In genomic region chr15:68637755-68638405, GRCh38 we compare ENCODE assay signal across 13 cellular contexts. TPM values are rescaled to one million over a fixed set of nuclear protein-coding genes. Genes with fewer than 3 reads are reported as not detected.
DNase-seq lines count a peak whose midpoint lies in the region; ATAC-seq, FAIRE-seq and TF ChIP-seq lines count a peak whose summit lies in the region.
"Had no signal": no experiment of that assay in that cellular context is flagged by ENCODE, and none has a peak within 500 bp of the region (broad histone marks: within the 10 kb centered on the region; RNA-seq: fewer than 3 reads in every experiment).

No MANE protein-coding gene starts in this region.

- H3K36me3 ChIP-seq in liver (ENCODE audit: control insufficient read depth in 4 of 4, insufficient read depth in 3 of 4, low read depth in 1 of 4, low read length in 3 of 4) (no peaks in the 10 kb centered on the region), HepG2 (replicated peaks in 1 of 2; ENCODE audit: control insufficient read depth in 1 of 2, insufficient read depth in 2 of 2, low read length in 2 of 2) (no peaks in the 10 kb centered on the region), aorta (ENCODE audit: control insufficient read depth in 1 of 2, insufficient read depth in 2 of 2, low read length in 1 of 2) (no peaks in the 10 kb centered on the region)

- H3K27ac ChIP-seq in liver (ENCODE audit: low read depth in 1 of 2, low read length in 2 of 2) (no peak overlapping the region), HepG2 (ENCODE audit: extremely low read length, insufficient read depth, low read length) (no peak overlapping the region), epithelial cell of prostate (peak overlapping the region; percentile 95), aorta (ENCODE audit: low read depth in 1 of 2, low read length in 2 of 2) (no peak overlapping the region)
- H3K27ac ChIP-seq: HL-60 had no signal

- H3K9me3 Mint-ChIP-seq in naive B cell = no peaks in the 10 kb centered on the region
- H3K9me3 Mint-ChIP-seq: activated T-cell treated with anti-CD3 and anti-CD28 coated beads, Interleukin-2, amount 50 U/mL, for 24 hours; naive thymus-derived CD4-positive, alpha-beta T cell had no signal

- H3K27me3 ChIP-seq in liver (ENCODE audit: control insufficient read depth in 4 of 4, insufficient read depth in 4 of 4, low read length in 3 of 4) = no peaks in the 10 kb centered on the region
- peaks cover 0 to 4% of the 10 kb centered on the region in 2 experiments; a peak in 2 of 5 replicates for H3K27me3 ChIP-seq in HepG2 (ENCODE audit: control insufficient read depth in 1 of 2, insufficient read depth in 2 of 2, low read length in 2 of 2)
- H3K27me3 ChIP-seq in aorta (ENCODE audit: control insufficient read depth in 1 of 2, insufficient read depth in 2 of 2, low read length in 1 of 2) = no peaks in the 10 kb centered on the region

- no peak overlapping the region for H2AFZ ChIP-seq in HepG2 (ENCODE audit: low read length)

- DNase-seq in HepG2 (ENCODE audit: low spot score) (no peak), epithelial cell of prostate (ENCODE audit: low read depth, low spot score) (no peak), naive B cell (no peak), aorta (peak; percentile 70 to 81), dermis blood vessel endothelial cell (no peak)
- no peak for DNase-seq in stimulated activated CD4-positive, alpha-beta T cell treated with anti-CD3 and anti-CD28 coated beads, Interleukin-4, amount 100 ng/mL, for 1 hour
- DNase-seq: activated T-cell treated with anti-CD3 and anti-CD28 coated beads, Interleukin-2, amount 50 U/mL, for 24 hours; naive thymus-derived CD4-positive, alpha-beta T cell; NCI-H2107 had no signal

- peak overlapping the region; percentile 1 to 95 (median 68) for H3K27ac Mint-ChIP-seq in naive B cell
- H3K27ac Mint-ChIP-seq: activated T-cell treated with anti-CD3 and anti-CD28 coated beads, Interleukin-2, amount 50 U/mL, for 24 hours; naive thymus-derived CD4-positive, alpha-beta T cell had no signal

- H3K4me2 ChIP-seq in HepG2 (ENCODE audit: low read depth, low read length) = no peak overlapping the region

- no peak for ATAC-seq in HepG2
- ATAC-seq in naive B cell (ENCODE audit: low read depth in 2 of 2) = no peak
- peak; percentile 71 for ATAC-seq in aorta (ENCODE audit: low FRiP score)
- ATAC-seq in GM19397 (IDR thresholded peaks at IDR 0.05; ENCODE audit: unreplicated experiment) = no peak
- ATAC-seq: HCT116; naive thymus-derived CD4-positive, alpha-beta T cell had no signal

- BruUV-seq in HepG2 (replicated peaks; lab: Mats Ljungman, UMichigan) = no TSS peak

- H3K9me3 ChIP-seq in liver (ENCODE audit: control insufficient read depth in 4 of 4, low read length in 3 of 4) (no peaks in the 10 kb centered on the region), HepG2 (ENCODE audit: low read length) (no peaks in the 10 kb centered on the region), aorta (ENCODE audit: control insufficient read depth, low read length) (no peaks in the 10 kb centered on the region)

- TF ChIP-seq RAD21 in liver (IDR thresholded peaks at IDR 0.05) (no peak), HepG2 (CRISPR knock-in tag; IDR thresholded peaks at IDR 0.05) (no peak)

- H3K4me3 Mint-ChIP-seq in naive B cell = peak overlapping the region in 2 of 8 donors; percentile 16 to 39
- H3K4me3 Mint-ChIP-seq: activated T-cell treated with anti-CD3 and anti-CD28 coated beads, Interleukin-2, amount 50 U/mL, for 24 hours; naive thymus-derived CD4-positive, alpha-beta T cell had no signal

- TF ChIP-seq CTCF in liver (IDR thresholded peaks at IDR 0.05; ENCODE audit: low read depth, low read length, missing input control) (no peak), HepG2 (CRISPR knock-in tag; IDR thresholded peaks at IDR 0.05) (no peak)

- no peaks in the 10 kb centered on the region for H3K79me2 ChIP-seq in HepG2 (ENCODE audit: insufficient read depth, low read length)

- POLR2A ChIA-PET in HepG2 (lab: Yijun Ruan, JAX) = no interaction called here

- H3K4me1 ChIP-seq in liver (ENCODE audit: control insufficient read depth in 4 of 4, insufficient read depth in 4 of 4, low read length in 3 of 4) (peaks cover 0 to 2% (median 0%) of the 10 kb centered on the region in 4 donors), HepG2 (ENCODE audit: insufficient read depth, low read length) (peaks cover 6% of the 10 kb centered on the region), aorta (ENCODE audit: control insufficient read depth in 1 of 2, insufficient read depth in 2 of 2, low read length in 2 of 2) (no peaks in the 10 kb centered on the region)

- WGBS in liver = 79% methylated on average over 5 of the region's 5 CpGs
- 27% methylated on average over 4 of the region's 5 CpGs for WGBS in HepG2 (ENCODE audit: low lambda C conversion rate)
- 10 to 16% methylated on average over 4 to 5 of the region's 5 CpGs for WGBS in aorta, 2 donors

- no peak for FAIRE-seq in HepG2 (lab: Jason Lieb, UNC)

- H3K4me3 ChIP-seq in liver (ENCODE audit: low read depth in 1 of 3, low read length in 3 of 3) (no peak overlapping the region), HepG2 (replicated peaks in 1 of 3; ENCODE audit: insufficient read depth in 1 of 3, low read depth in 2 of 3, low read length in 3 of 3) (no peak overlapping the region), aorta (ENCODE audit: low read length in 2 of 2) (no peak overlapping the region)

- H3K4me1 Mint-ChIP-seq in naive B cell = peaks cover 57 to 77% (median 71%) of the 10 kb centered on the region in 3 donors
- H3K4me1 Mint-ChIP-seq: naive thymus-derived CD4-positive, alpha-beta T cell had no signal

- no peaks in the 10 kb centered on the region for H3K27me3 Mint-ChIP-seq in naive B cell
- H3K27me3 Mint-ChIP-seq: activated T-cell treated with anti-CD3 and anti-CD28 coated beads, Interleukin-2, amount 50 U/mL, for 24 hours; naive thymus-derived CD4-positive, alpha-beta T cell had no signal

- CTCF ChIA-PET in HepG2 (lab: Yijun Ruan, JAX; ENCODE audit: low intra/inter-chr PET ratio, low total read pairs) = no interaction called here

- H3K36me3 Mint-ChIP-seq in naive B cell = no peaks in the 10 kb centered on the region
- H3K36me3 Mint-ChIP-seq: naive thymus-derived CD4-positive, alpha-beta T cell had no signal

- H3K9ac ChIP-seq in liver (ENCODE audit: low read depth in 1 of 2, low read length in 2 of 2) (no peak overlapping the region), HepG2 (ENCODE audit: insufficient read depth, low read depth, low read length) (no peak overlapping the region)

- H4K20me1 ChIP-seq in HepG2 (ENCODE audit: insufficient read depth, low read length) = no peaks in the 10 kb centered on the region

- intact Hi-C loops in HepG2 (cut with micrococcal nuclease; ENCODE audit: unreplicated experiment) (no loop called here), aorta (cut with DNase I) (no loop called here)

- in situ Hi-C loops in HepG2 (cut with HindIII; ENCODE audit: extremely low pct_ligation_motif_present, low pct_unique_long_range_greater_than_20kb) = no loop called here

- no peak for TF ChIP-seq POLR2A in HepG2 (IDR thresholded peaks at IDR 0.05; ENCODE audit: insufficient read depth in 1 of 2, low read depth in 2 of 2, low read length in 2 of 2)

- TF ChIP-seq EP300 in HepG2 (IDR thresholded peaks at IDR 0.05; ENCODE audit: low read depth in 2 of 2, low read length in 2 of 2) (no peak), HepG2 (CRISPR knock-in tag; IDR thresholded peaks at IDR 0.05; ENCODE audit: borderline replicate concordance) (no peak)

TF ChIP-seq in liver, 16 proteins besides CTCF, POLR2A, EP300 and RAD21 (continues in another document):
- peak; percentile 56 for TF ChIP-seq NR2F2 (IDR thresholded peaks at IDR 0.05)

TF ChIP-seq in HepG2, 621 proteins besides CTCF, POLR2A, EP300 and RAD21:
- TF ChIP-seq PCBP2 (optimal IDR thresholded peaks at IDR 0.05; ENCODE audit: low read depth, low read length, poor library complexity, severe bottlenecking) (no peak), MIXL1 (CRISPR knock-in tag; IDR thresholded peaks at IDR 0.05) (no peak)

RNA-seq across cellular contexts. Expression of gene CORO2B, which starts 59.1 kb away (rescaled TPM):
- total RNA-seq in liver (under 1 TPM; 0.50 to 0.65 TPM), HepG2 (2016; rRNA removed; fragmentation: Illumina TruSeq; extraction: Trizol) (0.35 and 0.36 TPM in 2 replicates), aorta (1 to 10 TPM; 3.8 to 9.2 TPM), dermis blood vessel endothelial cell (1.0 and 1.4 TPM in 2 replicates)
- polyA plus RNA-seq in liver (under 1 TPM; 0.15 to 0.54 TPM), HepG2 (2011; rRNA removed) (0.63 and 1.1 TPM in 2 replicates), naive B cell (ENCODE audit: low read depth in 6 of 6) (10 to 100 TPM in 1 of 6 donors, 1 to 10 TPM in 5; 3.4 to 11.3 (median 4.8) TPM), aorta (1 to 10 TPM; 1.8 to 6.2 TPM)
- total RNA-seq in HepG2 (2016; cell fraction: cytosol; rRNA removed; fragmentation: Illumina TruSeq; extraction: Trizol; ENCODE audit: low read depth) = 0.10 and 0.18 TPM in 2 replicates
- total RNA-seq in HepG2 (2016; cell fraction: insoluble cytoplasmic fraction; rRNA removed; fragmentation: Illumina TruSeq; extraction: Trizol) = 0.22 and 0.28 TPM in 2 replicates
- total RNA-seq in HepG2 (2016; cell fraction: membrane; rRNA removed; fragmentation: Illumina TruSeq; extraction: Trizol) = 0.28 and 0.34 TPM in 2 replicates
- total RNA-seq in HepG2 (2016; cell fraction: nucleus; rRNA removed; fragmentation: Illumina TruSeq; extraction: Trizol) = 0.13 and 0.22 TPM in 2 replicates
- polyA plus RNA-seq in HepG2 (2011; cell fraction: cytosol; rRNA removed) = 0.58 and 0.64 TPM in 2 replicates
- polyA plus RNA-seq in HepG2 (2011; cell fraction: nucleus; rRNA removed) = 0.92 and 1.2 TPM in 2 replicates
- polyA plus RNA-seq in HepG2 (2012) = 0.15 and 0.16 TPM in 2 replicates
- 0.09 and 0.12 TPM in 2 replicates for polyA plus RNA-seq in HepG2 (2016; cell fraction: cytosol; fragmentation: Illumina TruSeq; extraction: Trizol; ENCODE audit: low read depth)
- 0.51 and 0.85 TPM in 2 replicates for polyA plus RNA-seq in HepG2 (2016; cell fraction: insoluble cytoplasmic fraction; fragmentation: Illumina TruSeq; extraction: Trizol; ENCODE audit: low read depth)
- 0.43 and 0.52 TPM in 2 replicates for polyA plus RNA-seq in HepG2 (2016; cell fraction: membrane; fragmentation: Illumina TruSeq; extraction: Trizol; ENCODE audit: low read depth)
- polyA plus RNA-seq in HepG2 (2016; cell fraction: nucleus; fragmentation: Illumina TruSeq; extraction: Trizol; ENCODE audit: insufficient read depth, low read depth) = 0.27 and 0.31 TPM in 2 replicates
- polyA minus RNA-seq in HepG2 (2011; rRNA and poly(A)+ RNA removed; ENCODE audit: low replicate concordance) = 1.3 TPM in 1 of 2 replicates, not detected in the other
- 0.62 and 0.69 TPM in 2 replicates for polyA minus RNA-seq in HepG2 (2011; cell fraction: cytosol; rRNA and poly(A)+ RNA removed)
- 0.13 and 0.25 TPM in 2 replicates for polyA minus RNA-seq in HepG2 (2011; cell fraction: nucleus; rRNA and poly(A)+ RNA removed)
- polyA plus RNA-seq: naive thymus-derived CD4-positive, alpha-beta T cell had no signal

Comparison
In these comparisons a context has a peak if more than half of its experiments do, and no peak if none do; other contexts are left out.
1. DNase-seq: peak in aorta (2 of 2); none in HepG2 (single experiment), epithelial cell of prostate (single experiment), naive B cell (single experiment), dermis blood vessel endothelial cell (single experiment) and stimulated activated CD4-positive, alpha-beta T cell treated with anti-CD3 and anti-CD28 coated beads, Interleukin-4, amount 100 ng/mL, for 1 hour (single experiment).